Comparison of ENCODE assay signal across 15 cellular contexts in genomic region chr19:35119091-35119490, GRCh38. TPM values are rescaled to one million over a fixed set of nuclear protein-coding genes. Genes with fewer than 3 reads are reported as not detected.
A peak's percentile ranks its signal among the peaks of the same experiment; 100 is the strongest.
DNase-seq lines count a peak whose midpoint lies in the region; ATAC-seq, FAIRE-seq and TF ChIP-seq lines count a peak whose summit lies in the region.
"Had no signal": no experiment of that assay in that cellular context is flagged by ENCODE, and none has a peak within 500 bp of the region (broad histone marks: within the 10 kb centered on the region; RNA-seq: fewer than 3 reads in every experiment).

No MANE protein-coding gene starts in this region.

- no peak for ATAC-seq in upper lobe of right lung
- ATAC-seq: activated CD8-positive, alpha-beta memory T cell treated with anti-CD3 and anti-CD28 coated beads, Interleukin-2, amount 10 ng/mL, durations not matched to agents 7 days and 5 days had no signal

- TF ChIP-seq CTCF in breast epithelium (IDR thresholded peaks at IDR 0.05) (no peak), MCF 10A (IDR thresholded peaks at IDR 0.05; ENCODE audit: unreplicated experiment) (no peak), upper lobe of right lung (IDR thresholded peaks at IDR 0.05) (no peak)

- intact Hi-C loops in breast epithelium (cut with DNase I; ENCODE audit: low total_unique reads), result no loop called here
- intact Hi-C loops in MCF 10A (cut with micrococcal nuclease), result no loop called here
- intact Hi-C loops in upper lobe of right lung (cut with DNase I), result no loop called here

- CTCF ChIA-PET in MCF 10A (lab: Yijun Ruan, JAX), result interaction anchor here (0.6 to 6.5 kb wide), 6 partner anchors 11 to 76 kb away, joined by 3 to 91 read pairs (median 3); partner anchors contain the start of gene LGI4

- peak overlapping the region in 2 of 3 donors; percentile 60 to 75 for H3K4me3 ChIP-seq in breast epithelium
- peak overlapping the region; percentile 30 for H3K4me3 ChIP-seq in upper lobe of right lung
- H3K4me3 ChIP-seq: SJSA1, thoracic aorta had no signal

- no peak overlapping the region for H3K4me3 Mint-ChIP-seq in MCF 10A (ENCODE audit: unreplicated experiment)
- H3K4me3 Mint-ChIP-seq: activated CD8-positive, alpha-beta memory T cell treated with anti-CD3 and anti-CD28 coated beads, Interleukin-2, amount 10 ng/mL, durations not matched to agents 7 days and 5 days; activated naive CD4-positive, alpha-beta T cell treated with anti-CD3 and anti-CD28 coated beads for 36 hours had no signal

- peaks cover 3 to 25% of the 10 kb centered on the region in 2 donors for H3K4me1 ChIP-seq in breast epithelium
- peaks cover 36% of the 10 kb centered on the region for H3K4me1 ChIP-seq in upper lobe of right lung

- peaks cover 7% of the 10 kb centered on the region for H3K36me3 Mint-ChIP-seq in MCF 10A (ENCODE audit: insufficient read depth, unreplicated experiment)
- H3K36me3 Mint-ChIP-seq: activated CD8-positive, alpha-beta memory T cell treated with anti-CD3 and anti-CD28 coated beads, Interleukin-2, amount 10 ng/mL, durations not matched to agents 7 days and 5 days had no signal

- no peaks in the 10 kb centered on the region for H3K9me3 ChIP-seq in breast epithelium
- no peaks in the 10 kb centered on the region for H3K9me3 ChIP-seq in upper lobe of right lung
- H3K9me3 ChIP-seq: Caco-2, SJSA1, thoracic aorta had no signal

- no peaks in the 10 kb centered on the region for H3K36me3 ChIP-seq in breast epithelium
- H3K36me3 ChIP-seq in upper lobe of right lung, result peaks cover 3% of the 10 kb centered on the region
- H3K36me3 ChIP-seq: SJSA1, thoracic aorta had no signal

- H3K27ac Mint-ChIP-seq in MCF 10A (ENCODE audit: low read depth, unreplicated experiment), result no peak overlapping the region
- H3K27ac Mint-ChIP-seq: activated CD8-positive, alpha-beta memory T cell treated with anti-CD3 and anti-CD28 coated beads, Interleukin-2, amount 10 ng/mL, durations not matched to agents 7 days and 5 days had no signal

- no peaks in the 10 kb centered on the region for H3K27me3 ChIP-seq in breast epithelium
- H3K27me3 ChIP-seq in layer of hippocampus (ENCODE audit: control insufficient read depth, insufficient read depth, low read length), result no peaks in the 10 kb centered on the region
- no peaks in the 10 kb centered on the region for H3K27me3 ChIP-seq in upper lobe of right lung
- H3K27me3 ChIP-seq: SJSA1 had no signal

- POLR2A ChIA-PET in MCF 10A (lab: Yijun Ruan, JAX), result interaction anchor here (0.6 to 2.3 kb wide), 4 partner anchors 11 to 129 kb away, joined by 3 to 8 read pairs (median 4); no protein-coding TSS in a partner anchor

- no peaks in the 10 kb centered on the region for H3K9me3 Mint-ChIP-seq in MCF 10A (ENCODE audit: unreplicated experiment)
- H3K9me3 Mint-ChIP-seq: activated naive CD4-positive, alpha-beta T cell treated with anti-CD3 and anti-CD28 coated beads for 36 hours had no signal

- BruUV-seq in MCF 10A (replicated peaks; lab: Mats Ljungman, UMichigan), result no TSS peak

- DNase-seq in breast epithelium (ENCODE audit: low spot score in 2 of 2) (no peak), MCF 10A (ENCODE audit: unreplicated experiment) (no peak), upper lobe of right lung (no peak), NCI-H1092 (lab: John Stamatoyannopoulos, UW) (no peak), RCC 7860 (ENCODE audit: low spot score) (no peak)
- DNase-seq: 8988T; activated CD8-positive, alpha-beta memory T cell treated with anti-CD3 and anti-CD28 coated beads, Interleukin-2, amount 10 ng/mL, durations not matched to agents 7 days and 5 days; activated naive CD4-positive, alpha-beta T cell treated with anti-CD3 and anti-CD28 coated beads for 36 hours; Caco-2; NCI-H187 had no signal

- H3K27ac ChIP-seq in breast epithelium (peak overlapping the region; percentile 84 to 86), layer of hippocampus (ENCODE audit: low read depth, low read length) (peak overlapping the region; percentile 60), upper lobe of right lung (peak overlapping the region; percentile 74)
- H3K27ac ChIP-seq: SJSA1, thoracic aorta had no signal

- H3K4me1 Mint-ChIP-seq in MCF 10A (ENCODE audit: insufficient read depth, unreplicated experiment), result peaks cover 80% of the 10 kb centered on the region

- no peak for FAIRE-seq in RCC 7860 (lab: Jason Lieb, UNC)

- no peaks in the 10 kb centered on the region for H3K27me3 Mint-ChIP-seq in MCF 10A (ENCODE audit: insufficient read depth, unreplicated experiment)
- H3K27me3 Mint-ChIP-seq: activated CD8-positive, alpha-beta memory T cell treated with anti-CD3 and anti-CD28 coated beads, Interleukin-2, amount 10 ng/mL, durations not matched to agents 7 days and 5 days had no signal

- no peak for TF ChIP-seq POLR2A in breast epithelium (IDR thresholded peaks at IDR 0.05)

RNA-seq across cellular contexts. Expression of gene FXYD3, which starts 3.5 kb away (rescaled TPM):
- total RNA-seq in breast epithelium (100 to 1,000 TPM in 2 of 3 donors, not detected in 1; 135 to 318 TPM), MCF 10A (2022) (4.3 and 6.9 TPM in 2 replicates), upper lobe of right lung (145 TPM)
- total RNA-seq: activated CD8-positive, alpha-beta memory T cell treated with anti-CD3 and anti-CD28 coated beads, Interleukin-2, amount 10 ng/mL, durations not matched to agents 7 days and 5 days; activated naive CD4-positive, alpha-beta T cell treated with anti-CD3 and anti-CD28 coated beads for 36 hours; epithelial cell of proximal tubule; LHCN-M2; SJSA1 had no signal

RNA-seq across cellular contexts. Expression of gene LGI4, which starts 15.8 kb away (rescaled TPM):
- total RNA-seq in breast epithelium (10 to 100 TPM in 1 of 3 donors, 1 to 10 TPM in 2; 4.3 to 37.8 (median 5.3) TPM), MCF 10A (2022) (0.91 TPM in 1 of 2 replicates, not detected in the other), upper lobe of right lung (6.7 TPM)
- total RNA-seq: activated CD8-positive, alpha-beta memory T cell treated with anti-CD3 and anti-CD28 coated beads, Interleukin-2, amount 10 ng/mL, durations not matched to agents 7 days and 5 days; epithelial cell of proximal tubule; LHCN-M2; SJSA1 had no signal

RNA-seq across cellular contexts. Expression of gene FXYD1, which starts 19.5 kb away (rescaled TPM):
- total RNA-seq in breast epithelium (10 to 100 TPM; 15.5 to 75.5 (median 34.7) TPM), MCF 10A (2022) (not detected in 2 replicates), upper lobe of right lung (67.6 TPM)
- total RNA-seq: Caco-2, epithelial cell of proximal tubule, LHCN-M2, SJSA1 had no signal

RNA-seq across cellular contexts. Expression of gene FXYD7, which starts 24.0 kb away (rescaled TPM):
- total RNA-seq in breast epithelium (not detected), MCF 10A (2022) (not detected in 2 replicates), upper lobe of right lung (0.61 TPM)
- total RNA-seq: Caco-2, epithelial cell of proximal tubule, LHCN-M2, SJSA1, thoracic aorta had no signal

RNA-seq across cellular contexts. Expression of gene FXYD5, which starts 35.4 kb away (rescaled TPM):
- total RNA-seq in breast epithelium (10 to 100 TPM; 52.4 to 56.7 (median 56.2) TPM), MCF 10A (2022) (150 and 159 TPM in 2 replicates), upper lobe of right lung (124 TPM)

Comparison
In these comparisons a context has a peak if more than half of its experiments do, and no peak if none do; other contexts are left out.
1. RNA of gene FXYD1, which starts 19.5 kb away (total RNA-seq): 67.6 TPM in upper lobe of right lung (single experiment) and 15.5 to 75.5 TPM in breast epithelium; not detected in MCF 10A; every median in the first group is over 10 times any median in the second.
2. Peak in every context shown above with its lines, with median percentiles within 50 percentile points of each other: H3K27ac ChIP-seq.